Comparison of ENCODE assay signal across 15 cellular contexts in the genomic region with DNA sequence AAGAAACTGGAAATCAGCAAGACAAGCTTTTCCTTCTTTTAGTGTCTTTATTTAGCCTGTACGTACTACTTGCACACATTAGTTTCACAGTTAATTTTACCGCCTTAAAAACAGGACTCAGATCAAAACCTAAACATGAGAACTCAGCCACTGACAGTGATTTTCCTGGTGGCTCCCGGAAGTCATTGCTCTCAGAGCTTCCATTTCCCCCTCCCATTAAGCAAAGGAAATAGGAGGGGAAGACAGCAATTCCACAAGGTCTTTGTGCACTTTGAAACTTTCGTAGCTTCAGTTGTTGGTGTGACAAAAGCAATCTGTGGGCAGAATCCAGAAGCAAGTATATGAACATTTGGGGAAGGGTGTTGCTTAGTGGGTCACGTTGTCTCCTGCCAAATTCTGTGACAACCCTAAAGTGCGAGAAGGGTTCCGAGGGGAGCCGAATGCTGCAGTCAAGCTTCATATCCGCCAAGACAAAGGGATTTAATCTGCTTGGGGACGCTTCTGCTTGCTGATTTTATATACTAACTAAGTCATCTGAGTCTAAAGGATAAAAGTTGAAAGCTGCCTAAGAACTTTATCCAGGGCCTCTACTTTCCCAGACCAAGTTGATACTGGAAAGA. TPM values are rescaled to one million over a fixed set of nuclear protein-coding genes. Genes with fewer than 3 reads are reported as not detected.
DNase-seq lines count a peak whose midpoint lies in the region; ATAC-seq and TF ChIP-seq lines count a peak whose summit lies in the region.
"Had no signal": no experiment of that assay in that cellular context is flagged by ENCODE, and none has a peak within 500 bp of the region (broad histone marks: within the 10 kb centered on the region; RNA-seq: fewer than 3 reads in every experiment).

No MANE protein-coding gene starts in this region.

- peaks cover 24 to 100% (median 90%) of the 10 kb centered on the region in 9 donors for H3K4me1 ChIP-seq in heart right ventricle

- 43 to 44% methylated on average over 10 of the region's 10 CpGs for whole genome bisulfite sequencing in heart right ventricle, 2 donors

- no peaks in the 10 kb centered on the region for H3K36me3 ChIP-seq in heart right ventricle
- H3K36me3 ChIP-seq: prostate gland had no signal

- DNase-seq in heart right ventricle (no peak), left cardiac atrium (no peak), type B pancreatic cell (ENCODE audit: extremely low spot score, unreplicated experiment) (no peak), NCI-H1092 (lab: John Stamatoyannopoulos, UW) (no peak), hippocampal formation (lab: John Stamatoyannopoulos, UW) (no peak)
- DNase-seq in natural killer cell treated with Interleukin-12 subunit alpha and Interleukin-12 subunit beta and Interleukin-15 and Interleukin-18, amount 100 ng/mL, for 72 hours (ENCODE audit: low spot score) = no peak
- DNase-seq: activated CD8-positive, alpha-beta memory T cell treated with anti-CD3 and anti-CD28 coated beads, Interleukin-2, amount 50 U/mL, for 4 hours; caudate nucleus; DMS153; H7; NCI-H1105 treated with DMSO at 0.1 percent for 48 hours; NCI-H2227 treated with DMSO at 0.1 percent for 48 hours had no signal

- intact Hi-C loops in heart right ventricle (cut with DNase I) (no loop called here), left cardiac atrium (cut with DNase I) (no loop called here)

- no peaks in the 10 kb centered on the region for H3K27me3 ChIP-seq in heart right ventricle

- H3K36me3 Mint-ChIP-seq in natural killer cell treated with Interleukin-12 subunit alpha and Interleukin-12 subunit beta and Interleukin-15 and Interleukin-18, amount 100 ng/mL, for 72 hours = no peaks in the 10 kb centered on the region
- no peaks in the 10 kb centered on the region for H3K36me3 Mint-ChIP-seq in type B pancreatic cell

- no peaks in the 10 kb centered on the region for H3K9me3 Mint-ChIP-seq in natural killer cell treated with Interleukin-12 subunit alpha and Interleukin-12 subunit beta and Interleukin-15 and Interleukin-18, amount 100 ng/mL, for 72 hours
- H3K9me3 Mint-ChIP-seq in type B pancreatic cell = no peaks in the 10 kb centered on the region

- TF ChIP-seq CTCF in heart right ventricle (IDR thresholded peaks at IDR 0.05) (peak in 2 of 9 donors; percentile 2 to 21), type B pancreatic cell (conservative IDR thresholded peaks at IDR 0.05) (no peak)

- H3K9me3 ChIP-seq in heart right ventricle = no peaks in the 10 kb centered on the region
- H3K9me3 ChIP-seq: prostate gland had no signal

- no peaks in the 10 kb centered on the region for H3K27me3 Mint-ChIP-seq in natural killer cell treated with Interleukin-12 subunit alpha and Interleukin-12 subunit beta and Interleukin-15 and Interleukin-18, amount 100 ng/mL, for 72 hours
- H3K27me3 Mint-ChIP-seq in type B pancreatic cell = no peaks in the 10 kb centered on the region

- no peak overlapping the region for H3K4me3 Mint-ChIP-seq in natural killer cell treated with Interleukin-12 subunit alpha and Interleukin-12 subunit beta and Interleukin-15 and Interleukin-18, amount 100 ng/mL, for 72 hours
- H3K4me3 Mint-ChIP-seq in type B pancreatic cell = no peak overlapping the region

- H3K27ac Mint-ChIP-seq in natural killer cell treated with Interleukin-12 subunit alpha and Interleukin-12 subunit beta and Interleukin-15 and Interleukin-18, amount 100 ng/mL, for 72 hours = peak overlapping the region; percentile 19 to 82
- peak overlapping the region; percentile 56 for H3K27ac Mint-ChIP-seq in type B pancreatic cell

- H3K4me3 ChIP-seq in heart right ventricle = no peak overlapping the region
- H3K4me3 ChIP-seq: prostate gland had no signal

- ATAC-seq in heart right ventricle (no peak), left cardiac atrium (no peak), GM18520 (IDR thresholded peaks at IDR 0.05; ENCODE audit: unreplicated experiment) (no peak)
- no peak for ATAC-seq in natural killer cell treated with Interleukin-12 subunit alpha and Interleukin-12 subunit beta and Interleukin-15 and Interleukin-18, amount 100 ng/mL, for 72 hours

- peak overlapping the region in 8 of 10 donors; percentile 2 to 62 (median 49) for H3K27ac ChIP-seq in heart right ventricle
- peak overlapping the region; percentile 37 for H3K27ac ChIP-seq in angular gyrus (ENCODE audit: low read depth, low read length)
- H3K27ac ChIP-seq: prostate gland had no signal

- peaks cover 64 to 80% of the 10 kb centered on the region in 2 donors for H3K4me1 Mint-ChIP-seq in natural killer cell treated with Interleukin-12 subunit alpha and Interleukin-12 subunit beta and Interleukin-15 and Interleukin-18, amount 100 ng/mL, for 72 hours (ENCODE audit: low read depth in 2 of 2)
- H3K4me1 Mint-ChIP-seq in type B pancreatic cell (ENCODE audit: unreplicated experiment) = peaks cover 73% of the 10 kb centered on the region

RNA-seq across cellular contexts. Expression of a gene that starts 30.4 kb away (rescaled TPM):
- total RNA-seq in heart right ventricle (10 to 100 TPM; 19.0 to 42.9 (median 31.3) TPM), left cardiac atrium (10 to 100 TPM; 23.3 to 31.4 TPM), type B pancreatic cell (ENCODE audit: low replicate concordance) (25.9 and 35.9 TPM in 2 replicates)
- polyA plus RNA-seq in heart right ventricle = 10 to 100 TPM; 11.6 to 25.5 TPM
- total RNA-seq in natural killer cell treated with Interleukin-12 subunit alpha and Interleukin-12 subunit beta and Interleukin-15 and Interleukin-18, amount 100 ng/mL, for 72 hours = 10 to 100 TPM; 16.6 to 21.8 TPM
